ENCODE assay signal across 1 cellular context in genomic region chr7:143507534-143507933, GRCh38.
TF ChIP-seq lines count a peak whose summit lies in the region.

No MANE protein-coding gene starts in this region.

TF ChIP-seq in K562, 482 proteins besides CTCF, POLR2A, EP300 and RAD21:
- TF ChIP-seq, protein P1, sequence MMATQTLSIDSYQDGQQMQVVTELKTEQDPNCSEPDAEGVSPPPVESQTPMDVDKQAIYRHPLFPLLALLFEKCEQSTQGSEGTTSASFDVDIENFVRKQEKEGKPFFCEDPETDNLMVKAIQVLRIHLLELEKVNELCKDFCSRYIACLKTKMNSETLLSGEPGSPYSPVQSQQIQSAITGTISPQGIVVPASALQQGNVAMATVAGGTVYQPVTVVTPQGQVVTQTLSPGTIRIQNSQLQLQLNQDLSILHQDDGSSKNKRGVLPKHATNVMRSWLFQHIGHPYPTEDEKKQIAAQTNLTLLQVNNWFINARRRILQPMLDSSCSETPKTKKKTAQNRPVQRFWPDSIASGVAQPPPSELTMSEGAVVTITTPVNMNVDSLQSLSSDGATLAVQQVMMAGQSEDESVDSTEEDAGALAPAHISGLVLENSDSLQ (IDR thresholded peaks at IDR 0.05) = 0 out of 2 replicates have a peak, but pooled peaks have one; percentile 1
- TF ChIP-seq SREBF1 (IDR thresholded peaks at IDR 0.05; ENCODE audit: borderline replicate concordance, low read depth, low read length) (no peak), FOSL1 (tag; conservative IDR thresholded peaks at IDR 0.05) (0 out of 2 replicates have a peak, but pooled peaks have one; percentile 11), ZNF318 (IDR thresholded peaks at IDR 0.05; ENCODE audit: borderline replicate concordance in 1 of 2, low read depth in 1 of 2) (no peak), FUS (optimal IDR thresholded peaks at IDR 0.05; ENCODE audit: low read depth, low read length) (no peak)
